13 cellular contexts compared by ENCODE assay signal in the genomic region with DNA sequence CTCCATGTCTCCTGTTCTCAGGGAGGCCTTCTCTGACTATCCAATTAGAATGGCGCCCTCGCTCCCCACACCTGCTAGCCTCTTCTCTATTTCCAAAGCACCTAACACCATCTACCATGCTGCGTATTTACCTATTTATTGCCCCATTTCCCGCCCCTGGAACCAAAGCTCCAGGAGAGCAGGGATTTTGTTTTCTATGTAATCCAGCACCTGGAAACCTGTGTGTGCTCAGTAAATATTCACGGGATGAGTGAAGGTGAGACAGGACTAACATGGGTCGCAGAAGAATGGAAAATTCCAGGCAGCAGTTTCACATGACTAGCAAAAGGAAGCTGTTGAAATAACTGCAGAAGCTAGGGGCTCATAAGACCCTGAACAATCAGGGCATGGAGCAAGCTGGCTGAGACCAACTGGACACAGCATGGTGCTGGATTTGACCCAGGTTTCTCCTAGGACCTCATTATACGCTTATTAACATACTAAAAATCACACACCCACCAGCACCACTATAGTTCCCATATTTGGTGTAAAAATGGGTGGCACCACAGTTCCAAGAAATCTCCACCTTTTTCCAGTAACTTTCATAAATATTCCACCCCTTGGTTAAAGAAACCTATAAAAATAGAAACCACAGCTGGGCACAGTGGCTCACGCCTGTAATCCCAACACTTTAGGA. TPM values are rescaled to one million over a fixed set of nuclear protein-coding genes. Genes with fewer than 3 reads are reported as not detected.
DNase-seq lines count a peak whose midpoint lies in the region; ATAC-seq and TF ChIP-seq lines count a peak whose summit lies in the region.
"Had no signal": no experiment of that assay in that cellular context is flagged by ENCODE, and none has a peak within 500 bp of the region (broad histone marks: within the 10 kb centered on the region; RNA-seq: fewer than 3 reads in every experiment).

No MANE protein-coding gene starts in this region.

- H2AFZ ChIP-seq in hepatocyte: peak overlapping the region; percentile 21

- H3K9me3 ChIP-seq in HEK293 (ENCODE audit: control insufficient read depth, insufficient read depth, low read depth, low read length) (no peaks in the 10 kb centered on the region), hepatocyte (ENCODE audit: low read depth) (no peaks in the 10 kb centered on the region), stomach (no peaks in the 10 kb centered on the region)

- H3K4me3 ChIP-seq in HEK293 (ENCODE audit: low read depth, low read length) (no peak overlapping the region), hepatocyte (no peak overlapping the region), stomach (no peak overlapping the region)
- H3K4me3 ChIP-seq: lung had no signal

- no peaks in the 10 kb centered on the region for H3K4me1 ChIP-seq in HEK293 (ENCODE audit: control insufficient read depth, insufficient read depth, low read length)
- peaks cover 16% of the 10 kb centered on the region for H3K4me1 ChIP-seq in hepatocyte (ENCODE audit: insufficient read depth)
- peaks cover 34 to 46% (median 37%) of the 10 kb centered on the region in 4 donors for H3K4me1 ChIP-seq in stomach

- POLR2A ChIA-PET in HEK293 (lab: Yijun Ruan, JAX): interaction anchor here (0.9 to 2.3 kb wide), 4 partner anchors 9 to 34 kb away, joined by 3 to 5 read pairs (median 4); partner anchors contain the start of gene TRNP1

- H3K27me3 ChIP-seq in hepatocyte: no peaks in the 10 kb centered on the region
- no peaks in the 10 kb centered on the region for H3K27me3 ChIP-seq in stomach
- H3K27me3 ChIP-seq: brain microvascular endothelial cell had no signal

- intact Hi-C loops in stomach (cut with DNase I; ENCODE audit: low total_unique reads): no loop called here

- WGBS in hepatocyte (ENCODE audit: low lambda C conversion rate, missing lambda C conversion rate): 59% methylated on average over 8 of the region's 8 CpGs
- 48 to 63% (median 55%) methylated on average over 8 of the region's 8 CpGs for WGBS in stomach, 5 donors

- no peaks in the 10 kb centered on the region for H3K9me2 ChIP-seq in hepatocyte (replicated peaks; ENCODE audit: insufficient read depth)

- TF ChIP-seq EP300 in stomach (IDR thresholded peaks at IDR 0.05): no peak

- no peaks in the 10 kb centered on the region for H4K20me1 ChIP-seq in hepatocyte (ENCODE audit: insufficient read depth, poor library complexity, severe bottlenecking)

- ATAC-seq in HG03520 (IDR thresholded peaks at IDR 0.05; ENCODE audit: unreplicated experiment) (no peak), HG02678 (IDR thresholded peaks at IDR 0.05; ENCODE audit: unreplicated experiment) (no peak)
- ATAC-seq: stimulated activated naive B cell treated with anti-CD40 and anti-IgM and Interleukin-4, amounts not matched to agents 10 μg/mL and 1 μg/mL and 100 μg/mL, for 72 hours had no signal

- CTCF ChIA-PET in HEK293 (lab: Yijun Ruan, JAX): interaction anchor here (0.6 to 3.3 kb wide), 6 partner anchors 7 to 580 kb away, joined by 3 to 14 read pairs (median 4); no protein-coding TSS in a partner anchor

- H3K79me2 ChIP-seq in hepatocyte: no peaks in the 10 kb centered on the region

- no peaks in the 10 kb centered on the region for H3K36me3 ChIP-seq in HEK293 (ENCODE audit: control insufficient read depth in 2 of 2, insufficient read depth in 1 of 2, low read length in 2 of 2)
- H3K36me3 ChIP-seq in hepatocyte (replicated peaks; ENCODE audit: insufficient read depth, low read depth): no peaks in the 10 kb centered on the region
- H3K36me3 ChIP-seq in stomach: no peaks in the 10 kb centered on the region
- H3K36me3 ChIP-seq: brain microvascular endothelial cell had no signal

- peak; percentile 94 for DNase-seq in OCI-M1 (lab: John Stamatoyannopoulos, UW)
- DNase-seq in hepatocyte (ENCODE audit: low spot score): peak; percentile 36
- DNase-seq in stomach: no peak
- no peak for DNase-seq in NOMO-1 treated with dmso at 0.1 percent for 144 hours (lab: John Stamatoyannopoulos, UW; ENCODE audit: unreplicated experiment)
- no peak for DNase-seq in retina
- DNase-seq: activated CD4-positive, alpha-beta memory T cell treated with anti-CD3 and anti-CD28 coated beads, Interleukin-2, amount 10 ng/mL, durations not matched to agents 7 days and 5 days; NCI-H446; stimulated activated naive B cell treated with anti-CD40 and anti-IgM and Interleukin-4, amounts not matched to agents 10 μg/mL and 1 μg/mL and 100 μg/mL, for 72 hours had no signal

- peak overlapping the region; percentile 55 for H3K4me2 ChIP-seq in hepatocyte

- TF ChIP-seq CTCF in HEK293 (tag by site-specific recombination; IDR thresholded peaks at IDR 0.05) (no peak), hepatocyte (IDR thresholded peaks at IDR 0.05; ENCODE audit: poor library complexity) (no peak), stomach (IDR thresholded peaks at IDR 0.05) (no peak)

- TF ChIP-seq POLR2A in stomach (IDR thresholded peaks at IDR 0.05): no peak

- H3K27ac ChIP-seq in HEK293 (ENCODE audit: extremely low read depth, low read depth, low read length) (no peak overlapping the region), hepatocyte (peak overlapping the region; percentile 82), stomach (peak overlapping the region; percentile 58 to 85 (median 80))
- H3K27ac ChIP-seq: brain microvascular endothelial cell had no signal

TF ChIP-seq in HEK293, 187 proteins besides CTCF, POLR2A, EP300 and RAD21:
- TF ChIP-seq ZNF48 (tag by site-specific recombination; IDR thresholded peaks at IDR 0.05) (no peak), ZNF18 (tag by site-specific recombination; IDR thresholded peaks at IDR 0.05) (0 out of 2 replicates have a peak, but pooled peaks have one; percentile 5), ZNF266 (tag by site-specific recombination; IDR thresholded peaks at IDR 0.05; ENCODE audit: low read depth) (no peak), ZFHX2 (tag by site-specific recombination; conservative IDR thresholded peaks at IDR 0.05) (0 out of 2 replicates have a peak, but pooled peaks have one; percentile 2), PRDM1 (tag by site-specific recombination; IDR thresholded peaks at IDR 0.05) (no peak), MZF1 (tag by site-specific recombination; IDR thresholded peaks at IDR 0.05; ENCODE audit: borderline replicate concordance) (0 out of 2 replicates have a peak, but pooled peaks have one; percentile 30), ZNF335 (tag by site-specific recombination; conservative IDR thresholded peaks at IDR 0.05) (0 out of 2 replicates have a peak, but pooled peaks have one; percentile 37), ZNF132 (tag by site-specific recombination; IDR thresholded peaks at IDR 0.05; ENCODE audit: borderline replicate concordance) (no peak), ZNF121 (tag by site-specific recombination; IDR thresholded peaks at IDR 0.05) (no peak), KLF1 (tag by site-specific recombination; IDR thresholded peaks at IDR 0.05) (0 out of 2 replicates have a peak, but pooled peaks have one; percentile 27), OVOL3 (tag by site-specific recombination; IDR thresholded peaks at IDR 0.05) (no peak), ZNF610 (tag by site-specific recombination; IDR thresholded peaks at IDR 0.05; ENCODE audit: borderline replicate concordance) (no peak)

RNA-seq across cellular contexts. Expression of gene TENT5B, which starts 15.1 kb away (rescaled TPM):
- total RNA-seq in hepatocyte: 21.0 and 26.0 TPM in 2 replicates
- 56.0 and 60.7 TPM in 2 replicates for polyA plus RNA-seq in hepatocyte
- total RNA-seq in stomach: 10 to 100 TPM in 2 of 5 donors, 1 to 10 TPM in 3; 1.8 to 33.0 (median 5.5) TPM
- 10 to 100 TPM in 1 of 3 donors, 1 to 10 TPM in 2; 1.7 to 27.5 (median 3.9) TPM for polyA plus RNA-seq in stomach
- total RNA-seq: activated CD4-positive, alpha-beta memory T cell treated with anti-CD3 and anti-CD28 coated beads, Interleukin-2, amount 10 ng/mL, durations not matched to agents 7 days and 5 days had no signal

RNA-seq across cellular contexts. Expression of gene TRNP1, which starts 34.2 kb away (rescaled TPM):
- total RNA-seq in hepatocyte: 67.4 and 92.5 TPM in 2 replicates
- 137 and 145 TPM in 2 replicates for polyA plus RNA-seq in hepatocyte
- 100 to 1,000 TPM in 1 of 5 donors, 10 to 100 TPM in 3, 1 to 10 TPM in 1; 1.7 to 188 (median 40.0) TPM for total RNA-seq in stomach
- 100 to 1,000 TPM; 121 to 216 (median 183) TPM for polyA plus RNA-seq in stomach
- total RNA-seq: activated CD4-positive, alpha-beta memory T cell treated with anti-CD3 and anti-CD28 coated beads, Interleukin-2, amount 10 ng/mL, durations not matched to agents 7 days and 5 days had no signal

Comparison
In these comparisons a context has a peak if more than half of its experiments do, and no peak if none do; other contexts are left out.
1. DNase-seq: peak in OCI-M1 (single experiment) and hepatocyte (single experiment); none in stomach (single experiment), NOMO-1 treated with dmso at 0.1 percent for 144 hours (single experiment) and retina (single experiment).